Comparison of ENCODE assay signal across 26 cellular contexts in genomic region chr13:91470084-91470621, GRCh38.
"Had no signal": no experiment of that assay in that cellular context is flagged by ENCODE, and none has a peak within 500 bp of the region (broad histone marks: within the 10 kb centered on the region; RNA-seq: fewer than 3 reads in every experiment).

No MANE protein-coding gene starts in this region.

- H3K4me3 ChIP-seq: stomach, suprapubic skin, testis, thoracic aorta, thyroid gland, tibial artery, tibial nerve, transverse colon, upper lobe of left lung, upper lobe of right lung, uterus, vagina had no signal

- H3K9me3 ChIP-seq: stomach, suprapubic skin, testis, thoracic aorta, thyroid gland, tibial artery, tibial nerve, transverse colon, upper lobe of left lung, upper lobe of right lung, uterus, vagina had no signal

- H3K27me3 ChIP-seq: stomach, suprapubic skin, testis, thyroid gland, tibial artery, tibial nerve, transverse colon, upper lobe of left lung, upper lobe of right lung, uterus, vagina had no signal

- H3K27ac ChIP-seq: stomach, suprapubic skin, testis, thoracic aorta, thyroid gland, tibial artery, tibial nerve, transverse colon, upper lobe of left lung, upper lobe of right lung, uterus, vagina had no signal

- ATAC-seq: stimulated activated effector memory CD8-positive, alpha-beta T cell treated with anti-CD3 and anti-CD28 coated beads, Interleukin-12 subunit alpha, Interleukin-12 subunit beta, amount 100 ng/mL, for 72 hours; stimulated activated memory B cell treated with anti-CD40 and anti-IgM and Interleukin-4, amounts not matched to agents 10 μg/mL and 1 μg/mL and 100 μg/mL, for 72 hours; stimulated activated naive B cell treated with anti-CD40 and anti-IgM and Interleukin-4, amounts not matched to agents 10 μg/mL and 1 μg/mL and 100 μg/mL, for 72 hours; stimulated activated naive CD8-positive, alpha-beta T cell treated with anti-CD3 and anti-CD28 coated beads, Interleukin-15, amount 100 ng/mL, for 72 hours; stimulated activated naive CD8-positive, alpha-beta T cell treated with anti-CD3 and anti-CD28 coated beads, Interleukin-15, Interleukin-2, amounts not matched to agents 100 U/mL and 50 U/mL, for 24 hours; upper lobe of right lung had no signal

- H3K36me3 ChIP-seq: stomach, suprapubic skin, thoracic aorta, thyroid gland, tibial artery, tibial nerve, transverse colon, upper lobe of left lung, upper lobe of right lung, uterus, vagina had no signal

- DNase-seq: stimulated activated CD4-positive, alpha-beta T cell treated with anti-CD3 and anti-CD28 coated beads, Interleukin-2, amount 100 ng/mL, for 48 hours; stimulated activated CD4-positive, alpha-beta T cell treated with anti-CD3 and anti-CD28 coated beads, Interleukin-4, amount 100 ng/mL, for 1 hour; stimulated activated CD4-positive, alpha-beta T cell treated with anti-CD3 and anti-CD28 coated beads, Interleukin-4, amount 100 ng/mL, for 24 hours; stimulated activated CD4-positive, alpha-beta T cell treated with anti-CD3 and anti-CD28 coated beads, Interleukin-4, amount 100 ng/mL, for 4 hours; stimulated activated CD8-positive, alpha-beta memory T cell treated with anti-CD3 and anti-CD28 coated beads, Interleukin-4, amount 100 ng/mL, for 48 hours; stimulated activated naive B cell treated with anti-CD40 and anti-IgM and Interleukin-4, amounts not matched to agents 10 μg/mL and 1 μg/mL and 100 μg/mL, for 72 hours; stimulated activated naive CD4-positive, alpha-beta T cell; stimulated activated naive CD4-positive, alpha-beta T cell treated with Interleukin-2 at 50 U/mL for 16 hours; stimulated activated naive CD8-positive, alpha-beta T cell treated with anti-CD3 and anti-CD28 coated beads, Interleukin-15, amount 100 ng/mL, for 72 hours; stimulated activated naive CD8-positive, alpha-beta T cell treated with anti-CD3 and anti-CD28 coated beads, Interleukin-15, Interleukin-2, amounts not matched to agents 100 U/mL and 50 U/mL, for 24 hours; stomach; substantia nigra; testis; thyroid gland; tibial artery; transverse colon; trophoblast cell; upper lobe of left lung; upper lobe of right lung; uterus had no signal
